Comparison of ENCODE assay signal across 8 cellular contexts in the genomic region with DNA sequence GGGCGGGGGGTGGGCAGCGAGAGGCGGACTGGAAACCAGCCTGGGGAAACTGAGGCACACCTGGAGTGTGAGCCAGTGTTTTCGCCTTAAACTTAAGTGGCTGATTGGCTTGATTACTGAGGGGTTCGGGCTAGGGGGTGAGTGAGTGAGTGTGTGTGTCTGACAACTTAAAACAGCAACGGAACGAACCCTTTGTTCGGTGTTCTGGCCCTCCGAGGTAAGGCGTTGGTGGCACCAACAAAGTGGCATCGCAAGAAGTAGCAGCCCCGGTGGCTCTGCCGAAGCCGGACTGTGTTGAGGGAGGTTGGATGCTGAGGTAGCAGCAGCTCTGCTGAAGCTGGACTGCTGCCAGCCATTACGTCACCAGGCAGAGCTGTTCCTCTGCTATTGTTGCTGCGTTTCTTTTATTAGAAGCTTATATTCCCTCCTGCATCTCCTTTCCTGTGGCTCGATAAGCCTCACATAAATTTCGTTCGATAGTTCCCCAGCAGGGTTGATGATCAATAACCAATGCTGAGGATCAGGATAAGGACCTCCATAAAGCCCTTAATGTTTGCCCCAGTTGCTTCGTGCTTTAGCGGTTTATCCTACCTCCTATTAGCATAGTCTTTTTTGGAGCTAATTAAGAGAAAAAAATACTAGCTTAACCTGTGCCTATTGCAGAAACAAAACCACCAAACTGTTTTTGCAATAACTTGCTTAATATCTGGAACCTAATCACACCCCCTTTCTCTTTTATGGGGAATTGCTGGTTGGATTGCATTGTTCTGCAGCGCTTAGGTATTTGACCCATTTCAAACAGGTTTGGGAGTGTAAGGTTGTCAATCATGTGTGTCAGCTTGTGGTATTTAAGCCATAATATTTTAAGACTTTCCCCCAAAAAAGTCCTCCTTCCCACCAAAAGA. TPM values are rescaled to one million over a fixed set of nuclear protein-coding genes. Genes with fewer than 3 reads are reported as not detected.
A peak's percentile ranks its signal among the peaks of the same experiment; 100 is the strongest.
DNase-seq lines count a peak whose midpoint lies in the region; ATAC-seq and TF ChIP-seq lines count a peak whose summit lies in the region.

No MANE protein-coding gene starts in this region.

- H3K9me3 ChIP-seq in RWPE2 (ENCODE audit: severe bottlenecking): no peaks in the 10 kb centered on the region

- peak overlapping the region; percentile 24 for H3K27ac ChIP-seq in RWPE2 (ENCODE audit: poor library complexity, severe bottlenecking)

- H3K36me3 Mint-ChIP-seq in nephron (ENCODE audit: low read depth): peaks cover 5% of the 10 kb centered on the region
- H3K36me3 Mint-ChIP-seq in stimulated activated naive B cell treated with anti-CD40 and anti-IgM and Interleukin-4, amounts not matched to agents 10 μg/mL and 1 μg/mL and 100 μg/mL, for 72 hours: peaks cover 0 to 4% of the 10 kb centered on the region in 2 donors

- H3K27ac Mint-ChIP-seq in nephron: peak overlapping the region; percentile 82 to 91 (median 85)
- peak overlapping the region; percentile 47 for H3K27ac Mint-ChIP-seq in stimulated activated naive B cell treated with anti-CD40 and anti-IgM and Interleukin-4, amounts not matched to agents 10 μg/mL and 1 μg/mL and 100 μg/mL, for 72 hours

- peaks cover 6% of the 10 kb centered on the region for H3K9me3 Mint-ChIP-seq in nephron
- H3K9me3 Mint-ChIP-seq in stimulated activated naive B cell treated with anti-CD40 and anti-IgM and Interleukin-4, amounts not matched to agents 10 μg/mL and 1 μg/mL and 100 μg/mL, for 72 hours: peaks cover 0 to 2% of the 10 kb centered on the region in 2 donors

- no peaks in the 10 kb centered on the region for H3K27me3 Mint-ChIP-seq in nephron (ENCODE audit: low read depth)
- peaks cover 0 to 4% of the 10 kb centered on the region in 2 donors for H3K27me3 Mint-ChIP-seq in stimulated activated naive B cell treated with anti-CD40 and anti-IgM and Interleukin-4, amounts not matched to agents 10 μg/mL and 1 μg/mL and 100 μg/mL, for 72 hours

- peak; percentile 1 for TF ChIP-seq CTCF in RWPE2 (IDR thresholded peaks at IDR 0.05; ENCODE audit: poor library complexity, severe bottlenecking)
- TF ChIP-seq CTCF in foreskin fibroblast (IDR thresholded peaks at IDR 0.05; ENCODE audit: low read depth, low read length): no peak
- peak in 1 of 3 experiments; percentile 8 for TF ChIP-seq CTCF in nephron (IDR thresholded peaks at IDR 0.05; ENCODE audit: unreplicated experiment in 3 of 3)

- H3K4me1 Mint-ChIP-seq in nephron: peaks cover 21% of the 10 kb centered on the region
- H3K4me1 Mint-ChIP-seq in stimulated activated naive B cell treated with anti-CD40 and anti-IgM and Interleukin-4, amounts not matched to agents 10 μg/mL and 1 μg/mL and 100 μg/mL, for 72 hours: peaks cover 15 to 24% of the 10 kb centered on the region in 2 donors

- DNase-seq in DMS153 treated with DMSO at 0.1 percent for 48 hours (lab: John Stamatoyannopoulos, UW; ENCODE audit: unreplicated experiment) (peak; percentile 75), M059J (ENCODE audit: low read depth) (peak; percentile 84), RWPE2 (ENCODE audit: low spot score) (peak; percentile 92), foreskin fibroblast (peak; percentile 90 to 97)
- peak; percentile 19 to 79 (median 53) for DNase-seq in activated naive CD4-positive, alpha-beta T cell (lab: John Stamatoyannopoulos, UW)
- peak; percentile 46 for DNase-seq in stimulated activated naive B cell treated with anti-CD40 and anti-IgM and Interleukin-4, amounts not matched to agents 10 μg/mL and 1 μg/mL and 100 μg/mL, for 72 hours

- peak overlapping the region; percentile 59 for H3K4me3 ChIP-seq in RWPE2 (ENCODE audit: severe bottlenecking)
- H3K4me3 ChIP-seq in foreskin fibroblast (ENCODE audit: low read depth in 1 of 2, low read length in 2 of 2): peak overlapping the region; percentile 54 to 63

- ATAC-seq in RWPE2 (ENCODE audit: low read depth): peak; percentile 20; the same call in 2 of the 3 replicates
- ATAC-seq in stimulated activated naive B cell treated with anti-CD40 and anti-IgM and Interleukin-4, amounts not matched to agents 10 μg/mL and 1 μg/mL and 100 μg/mL, for 72 hours (replicated peaks): no peak
- no peak for ATAC-seq in HG02588 (IDR thresholded peaks at IDR 0.05; ENCODE audit: unreplicated experiment)

- peak overlapping the region; percentile 97 to 99 (median 98) for H3K4me3 Mint-ChIP-seq in nephron
- H3K4me3 Mint-ChIP-seq in stimulated activated naive B cell treated with anti-CD40 and anti-IgM and Interleukin-4, amounts not matched to agents 10 μg/mL and 1 μg/mL and 100 μg/mL, for 72 hours: peak overlapping the region; percentile 86 to 90

- peaks cover 9% of the 10 kb centered on the region for H3K4me1 ChIP-seq in RWPE2 (ENCODE audit: insufficient read depth, poor library complexity, severe bottlenecking)

- no peaks in the 10 kb centered on the region for H3K27me3 ChIP-seq in RWPE2 (ENCODE audit: insufficient read depth, poor library complexity, severe bottlenecking)

- H3K36me3 ChIP-seq in RWPE2 (ENCODE audit: low read depth): no peaks in the 10 kb centered on the region

RNA-seq across cellular contexts. Expression of a gene that starts 1.3 kb away (rescaled TPM):
- total RNA-seq in M059J (2014; rRNA removed; shearing (Covaris generic)): 4.4 TPM in 2 replicates

RNA-seq across cellular contexts. Expression of a gene that starts 1.6 kb away (rescaled TPM):
- total RNA-seq in M059J (2014; rRNA removed; shearing (Covaris generic)): 7.1 and 12.1 TPM in 2 replicates
